ENCODE assay signal across 1 cellular context in the genomic region with DNA sequence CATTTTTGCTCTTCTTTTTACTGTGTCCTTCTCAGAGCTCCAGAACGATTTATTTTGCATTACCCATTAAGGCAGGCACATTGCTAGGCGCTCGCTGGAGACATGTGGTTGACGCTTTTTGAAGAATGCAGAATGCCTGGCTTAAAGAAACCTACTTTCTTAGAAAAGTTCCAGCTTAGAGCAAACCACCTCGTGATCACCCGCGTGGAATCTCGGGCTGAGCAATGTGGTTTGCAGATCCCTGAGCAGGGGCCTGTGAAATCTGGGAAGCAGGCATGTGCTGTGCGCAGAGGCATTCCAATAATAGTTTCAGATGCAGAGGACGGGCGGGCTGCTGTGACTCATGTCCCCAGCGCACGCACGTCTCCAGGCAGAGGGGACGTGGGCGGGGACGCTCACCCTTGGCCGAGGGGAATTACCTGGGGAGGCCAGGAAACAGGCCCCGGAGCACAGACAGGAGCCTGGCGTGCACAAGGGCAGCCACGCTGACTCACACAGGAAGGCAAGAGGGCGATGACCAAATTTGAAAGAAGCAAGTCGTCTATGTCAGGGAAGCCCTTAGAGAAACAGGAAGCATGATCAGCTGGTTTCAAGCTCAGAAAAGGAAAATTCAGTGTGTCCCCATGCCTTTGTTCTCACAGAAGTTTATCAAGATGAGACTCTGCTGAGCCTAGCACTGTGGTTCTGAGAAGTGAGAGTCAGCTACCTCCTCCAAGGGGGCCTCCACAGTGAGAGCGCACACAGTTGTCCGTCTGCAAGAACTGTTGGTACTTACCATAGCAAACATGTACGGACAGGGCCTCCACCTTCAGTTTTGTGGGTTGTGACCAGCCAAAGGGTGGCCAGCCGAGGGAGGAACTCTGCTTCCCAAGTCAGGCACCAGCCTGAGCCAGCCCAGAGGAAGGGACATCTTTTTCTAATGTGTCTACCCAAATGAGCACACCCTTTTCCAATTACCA.
TF ChIP-seq lines count a peak whose summit lies in the region.

No MANE protein-coding gene starts in this region.

TF ChIP-seq in HepG2, 621 proteins besides CTCF, POLR2A, EP300 and RAD21 (continued from another document and continues in another):
- TF ChIP-seq PCBP2 (optimal IDR thresholded peaks at IDR 0.05; ENCODE audit: low read depth, low read length, poor library complexity, severe bottlenecking) (no peak), ZNF670 (CRISPR knock-in tag; IDR thresholded peaks at IDR 0.05; ENCODE audit: borderline replicate concordance) (peak; percentile 62; the same call in 1 of the 2 replicates), SAP130 (CRISPR knock-in tag; IDR thresholded peaks at IDR 0.05; ENCODE audit: low read depth) (peak; percentile 79), POLR2AphosphoS2 (IDR thresholded peaks at IDR 0.05; ENCODE audit: low read depth, low read length) (no peak), PRDM10 (CRISPR knock-in tag; IDR thresholded peaks at IDR 0.05; ENCODE audit: low read depth) (no peak), SMARCE1 (IDR thresholded peaks at IDR 0.05; ENCODE audit: borderline replicate concordance) (no peak), GABPB1 (CRISPR knock-in tag; IDR thresholded peaks at IDR 0.05) (peak; percentile 72), RXRA (CRISPR knock-in tag; IDR thresholded peaks at IDR 0.05) (peak; percentile 69), TBX2 (CRISPR knock-in tag; IDR thresholded peaks at IDR 0.05; ENCODE audit: borderline replicate concordance) (peak; percentile 68; the same call in 1 of the 2 replicates), ERF (CRISPR knock-in tag; IDR thresholded peaks at IDR 0.05) (peak; percentile 72), PHF20 (CRISPR knock-in tag; IDR thresholded peaks at IDR 0.05) (peak; percentile 41; the same call in 1 of the 2 replicates), REL (CRISPR knock-in tag; conservative IDR thresholded peaks at IDR 0.05) (no peak), ZNF292 (CRISPR knock-in tag; IDR thresholded peaks at IDR 0.05; ENCODE audit: borderline replicate concordance, low read depth) (peak; percentile 81; the same call in 1 of the 2 replicates), SMAD3 (CRISPR knock-in tag; IDR thresholded peaks at IDR 0.05) (peak; percentile 30; the same call in 1 of the 2 replicates), NR2F2 (IDR thresholded peaks at IDR 0.05; ENCODE audit: borderline replicate concordance, low read depth) (no peak), XRCC5 (optimal IDR thresholded peaks at IDR 0.05; ENCODE audit: low read length) (peak; percentile 63), ZNF333 (CRISPR knock-in tag; IDR thresholded peaks at IDR 0.05; ENCODE audit: borderline replicate concordance) (no peak), ZNF232 (CRISPR knock-in tag; IDR thresholded peaks at IDR 0.05; ENCODE audit: borderline replicate concordance) (0 out of 2 replicates have a peak, but pooled peaks have one; percentile 25), WIZ (CRISPR knock-in tag; IDR thresholded peaks at IDR 0.05) (0 out of 2 replicates have a peak, but pooled peaks have one; percentile 43), ZNF30 (CRISPR knock-in tag; IDR thresholded peaks at IDR 0.05) (no peak), NONO (IDR thresholded peaks at IDR 0.05) (no peak), NONO (CRISPR knock-in tag; conservative IDR thresholded peaks at IDR 0.05) (no peak), ZNF367 (CRISPR knock-in tag; IDR thresholded peaks at IDR 0.05; ENCODE audit: borderline replicate concordance) (no peak), ZNF329 (CRISPR knock-in tag; IDR thresholded peaks at IDR 0.05; ENCODE audit: low read depth) (peak; percentile 35; the same call in 1 of the 2 replicates), THYN1 (CRISPR knock-in tag; IDR thresholded peaks at IDR 0.05; ENCODE audit: borderline replicate concordance, low read depth) (no peak), ZNF431 (CRISPR knock-in tag; IDR thresholded peaks at IDR 0.05; ENCODE audit: borderline replicate concordance, low read depth) (no peak), ZNF790 (CRISPR knock-in tag; IDR thresholded peaks at IDR 0.05; ENCODE audit: borderline replicate concordance) (no peak), KLF15 (CRISPR knock-in tag; IDR thresholded peaks at IDR 0.05; ENCODE audit: borderline replicate concordance) (no peak), MTF2 (CRISPR knock-in tag; IDR thresholded peaks at IDR 0.05; ENCODE audit: borderline replicate concordance) (no peak; the same call in 1 of the 2 replicates), FOXP4 (CRISPR knock-in tag; IDR thresholded peaks at IDR 0.05) (peak; percentile 50), CHD4 (IDR thresholded peaks at IDR 0.05; ENCODE audit: borderline replicate concordance, low read length) (no peak), ZBTB1 (CRISPR knock-in tag; IDR thresholded peaks at IDR 0.05; ENCODE audit: borderline replicate concordance) (no peak), ZBTB38 (CRISPR knock-in tag; IDR thresholded peaks at IDR 0.05) (peak; percentile 72; the same call in 1 of the 2 replicates), KAT8 (CRISPR knock-in tag; IDR thresholded peaks at IDR 0.05) (peak; percentile 57; the same call in 1 of the 2 replicates), MEF2D (CRISPR knock-in tag; IDR thresholded peaks at IDR 0.05) (peak; percentile 80), FOXA3 (CRISPR knock-in tag; IDR thresholded peaks at IDR 0.05) (peak; percentile 37; the same call in 1 of the 2 replicates), ZNF605 (CRISPR knock-in tag; IDR thresholded peaks at IDR 0.05) (peak; percentile 90), GABPA (IDR thresholded peaks at IDR 0.05; ENCODE audit: low read depth, low read length) (no peak), GABPA (CRISPR knock-in tag; IDR thresholded peaks at IDR 0.05; ENCODE audit: low read depth) (peak; percentile 46), ZNF562 (CRISPR knock-in tag; IDR thresholded peaks at IDR 0.05; ENCODE audit: borderline replicate concordance) (no peak), ZNF607 (CRISPR knock-in tag; IDR thresholded peaks at IDR 0.05; ENCODE audit: borderline replicate concordance) (peak; percentile 77), ATRX (CRISPR knock-in tag; IDR thresholded peaks at IDR 0.05; ENCODE audit: borderline replicate concordance) (no peak), CAMTA2 (CRISPR knock-in tag; IDR thresholded peaks at IDR 0.05; ENCODE audit: borderline replicate concordance) (no peak), ZNF737 (CRISPR knock-in tag; IDR thresholded peaks at IDR 0.05; ENCODE audit: borderline replicate concordance) (no peak), ZNF879 (CRISPR knock-in tag; IDR thresholded peaks at IDR 0.05) (no peak), TRIM24 (CRISPR knock-in tag; IDR thresholded peaks at IDR 0.05) (no peak)
- TF ChIP-seq, protein P1, sequence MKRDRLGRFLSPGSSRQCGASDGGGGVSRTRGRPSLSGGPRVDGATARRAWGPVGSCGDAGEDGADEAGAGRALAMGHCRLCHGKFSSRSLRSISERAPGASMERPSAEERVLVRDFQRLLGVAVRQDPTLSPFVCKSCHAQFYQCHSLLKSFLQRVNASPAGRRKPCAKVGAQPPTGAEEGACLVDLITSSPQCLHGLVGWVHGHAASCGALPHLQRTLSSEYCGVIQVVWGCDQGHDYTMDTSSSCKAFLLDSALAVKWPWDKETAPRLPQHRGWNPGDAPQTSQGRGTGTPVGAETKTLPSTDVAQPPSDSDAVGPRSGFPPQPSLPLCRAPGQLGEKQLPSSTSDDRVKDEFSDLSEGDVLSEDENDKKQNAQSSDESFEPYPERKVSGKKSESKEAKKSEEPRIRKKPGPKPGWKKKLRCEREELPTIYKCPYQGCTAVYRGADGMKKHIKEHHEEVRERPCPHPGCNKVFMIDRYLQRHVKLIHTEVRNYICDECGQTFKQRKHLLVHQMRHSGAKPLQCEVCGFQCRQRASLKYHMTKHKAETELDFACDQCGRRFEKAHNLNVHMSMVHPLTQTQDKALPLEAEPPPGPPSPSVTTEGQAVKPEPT (CRISPR knock-in tag; IDR thresholded peaks at IDR 0.05; ENCODE audit: low read depth) = peak; percentile 62; the same call in 1 of the 2 replicates
- TF ChIP-seq, protein P2, sequence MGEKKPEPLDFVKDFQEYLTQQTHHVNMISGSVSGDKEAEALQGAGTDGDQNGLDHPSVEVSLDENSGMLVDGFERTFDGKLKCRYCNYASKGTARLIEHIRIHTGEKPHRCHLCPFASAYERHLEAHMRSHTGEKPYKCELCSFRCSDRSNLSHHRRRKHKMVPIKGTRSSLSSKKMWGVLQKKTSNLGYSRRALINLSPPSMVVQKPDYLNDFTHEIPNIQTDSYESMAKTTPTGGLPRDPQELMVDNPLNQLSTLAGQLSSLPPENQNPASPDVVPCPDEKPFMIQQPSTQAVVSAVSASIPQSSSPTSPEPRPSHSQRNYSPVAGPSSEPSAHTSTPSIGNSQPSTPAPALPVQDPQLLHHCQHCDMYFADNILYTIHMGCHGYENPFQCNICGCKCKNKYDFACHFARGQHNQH (CRISPR knock-in tag; IDR thresholded peaks at IDR 0.05) = no peak; the same call in 1 of the 2 replicates
- TF ChIP-seq, protein P3, sequence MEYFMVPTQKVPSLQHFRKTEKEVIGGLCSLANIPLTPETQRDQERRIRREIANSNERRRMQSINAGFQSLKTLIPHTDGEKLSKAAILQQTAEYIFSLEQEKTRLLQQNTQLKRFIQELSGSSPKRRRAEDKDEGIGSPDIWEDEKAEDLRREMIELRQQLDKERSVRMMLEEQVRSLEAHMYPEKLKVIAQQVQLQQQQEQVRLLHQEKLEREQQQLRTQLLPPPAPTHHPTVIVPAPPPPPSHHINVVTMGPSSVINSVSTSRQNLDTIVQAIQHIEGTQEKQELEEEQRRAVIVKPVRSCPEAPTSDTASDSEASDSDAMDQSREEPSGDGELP (IDR thresholded peaks at IDR 0.05; ENCODE audit: borderline replicate concordance, low read depth) = peak; percentile 81; the same call in 1 of the 2 replicates
- TF ChIP-seq, protein P4, sequence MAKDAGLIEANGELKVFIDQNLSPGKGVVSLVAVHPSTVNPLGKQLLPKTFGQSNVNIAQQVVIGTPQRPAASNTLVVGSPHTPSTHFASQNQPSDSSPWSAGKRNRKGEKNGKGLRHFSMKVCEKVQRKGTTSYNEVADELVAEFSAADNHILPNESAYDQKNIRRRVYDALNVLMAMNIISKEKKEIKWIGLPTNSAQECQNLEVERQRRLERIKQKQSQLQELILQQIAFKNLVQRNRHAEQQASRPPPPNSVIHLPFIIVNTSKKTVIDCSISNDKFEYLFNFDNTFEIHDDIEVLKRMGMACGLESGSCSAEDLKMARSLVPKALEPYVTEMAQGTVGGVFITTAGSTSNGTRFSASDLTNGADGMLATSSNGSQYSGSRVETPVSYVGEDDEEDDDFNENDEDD (CRISPR knock-in tag; IDR thresholded peaks at IDR 0.05; ENCODE audit: borderline replicate concordance) = peak; percentile 69; the same call in 1 of the 2 replicates
- TF ChIP-seq, protein P5, sequence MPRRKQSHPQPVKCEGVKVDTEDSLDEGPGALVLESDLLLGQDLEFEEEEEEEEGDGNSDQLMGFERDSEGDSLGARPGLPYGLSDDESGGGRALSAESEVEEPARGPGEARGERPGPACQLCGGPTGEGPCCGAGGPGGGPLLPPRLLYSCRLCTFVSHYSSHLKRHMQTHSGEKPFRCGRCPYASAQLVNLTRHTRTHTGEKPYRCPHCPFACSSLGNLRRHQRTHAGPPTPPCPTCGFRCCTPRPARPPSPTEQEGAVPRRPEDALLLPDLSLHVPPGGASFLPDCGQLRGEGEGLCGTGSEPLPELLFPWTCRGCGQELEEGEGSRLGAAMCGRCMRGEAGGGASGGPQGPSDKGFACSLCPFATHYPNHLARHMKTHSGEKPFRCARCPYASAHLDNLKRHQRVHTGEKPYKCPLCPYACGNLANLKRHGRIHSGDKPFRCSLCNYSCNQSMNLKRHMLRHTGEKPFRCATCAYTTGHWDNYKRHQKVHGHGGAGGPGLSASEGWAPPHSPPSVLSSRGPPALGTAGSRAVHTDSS (CRISPR knock-in tag; conservative IDR thresholded peaks at IDR 0.05) = no peak
- TF ChIP-seq, protein P6, sequence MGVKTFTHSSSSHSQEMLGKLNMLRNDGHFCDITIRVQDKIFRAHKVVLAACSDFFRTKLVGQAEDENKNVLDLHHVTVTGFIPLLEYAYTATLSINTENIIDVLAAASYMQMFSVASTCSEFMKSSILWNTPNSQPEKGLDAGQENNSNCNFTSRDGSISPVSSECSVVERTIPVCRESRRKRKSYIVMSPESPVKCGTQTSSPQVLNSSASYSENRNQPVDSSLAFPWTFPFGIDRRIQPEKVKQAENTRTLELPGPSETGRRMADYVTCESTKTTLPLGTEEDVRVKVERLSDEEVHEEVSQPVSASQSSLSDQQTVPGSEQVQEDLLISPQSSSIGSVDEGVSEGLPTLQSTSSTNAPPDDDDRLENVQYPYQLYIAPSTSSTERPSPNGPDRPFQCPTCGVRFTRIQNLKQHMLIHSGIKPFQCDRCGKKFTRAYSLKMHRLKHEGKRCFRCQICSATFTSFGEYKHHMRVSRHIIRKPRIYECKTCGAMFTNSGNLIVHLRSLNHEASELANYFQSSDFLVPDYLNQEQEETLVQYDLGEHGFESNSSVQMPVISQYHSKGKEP (CRISPR knock-in tag; IDR thresholded peaks at IDR 0.05) = no peak
